Comparison of ENCODE assay signal across 1 cellular context in genomic region chr4:127505203-127505602, GRCh38.
TF ChIP-seq lines count a peak whose summit lies in the region.

No MANE protein-coding gene starts in this region.

TF ChIP-seq in WTC11, 78 proteins besides CTCF, POLR2A, EP300 and RAD21 (continued from another document):
- no peak for TF ChIP-seq AR (CRISPR knock-in tag; IDR thresholded peaks at IDR 0.05)
- no peak for TF ChIP-seq ZNF416 (CRISPR knock-in tag; IDR thresholded peaks at IDR 0.05)
- no peak for TF ChIP-seq CREM (CRISPR knock-in tag; IDR thresholded peaks at IDR 0.05)
TF ChIP-seq in WTC11: peak in this region for 0.
